25 cellular contexts compared by ENCODE assay signal in the genomic region with DNA sequence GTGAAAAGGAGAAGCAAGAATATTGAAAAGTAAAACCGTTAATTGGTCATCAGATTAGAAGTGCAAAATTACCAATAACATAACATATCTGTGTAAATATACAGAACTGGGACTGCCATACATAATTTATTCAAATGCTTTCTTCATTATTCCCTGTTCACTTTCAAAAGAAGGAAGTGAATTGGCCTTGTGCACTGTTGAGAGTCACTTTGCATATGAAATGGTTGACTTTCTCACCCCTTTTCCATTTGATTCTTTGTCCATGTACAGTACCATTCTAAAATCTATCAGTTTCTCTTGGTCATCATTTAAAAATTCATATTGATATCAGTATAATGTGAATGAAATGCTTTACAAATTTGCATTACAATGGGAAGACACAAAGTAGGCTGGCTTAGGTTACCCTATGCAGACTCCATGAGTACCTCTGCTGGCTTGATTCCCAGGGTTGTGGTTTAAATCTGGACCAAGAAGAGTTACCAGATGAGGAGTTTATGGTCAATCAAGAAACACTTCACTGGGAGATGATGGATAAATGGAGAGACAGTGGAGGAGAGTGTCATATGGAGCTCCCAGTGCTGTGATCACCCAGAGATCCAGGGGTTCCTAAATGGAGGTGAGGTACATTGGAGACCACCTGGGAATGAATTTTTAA.
DNase-seq lines count a peak whose midpoint lies in the region; ATAC-seq and TF ChIP-seq lines count a peak whose summit lies in the region.
"Had no signal": no experiment of that assay in that cellular context is flagged by ENCODE, and none has a peak within 500 bp of the region (broad histone marks: within the 10 kb centered on the region; RNA-seq: fewer than 3 reads in every experiment).

No MANE protein-coding gene starts in this region.

- H3K9me2 ChIP-seq in GM23338 (ENCODE audit: insufficient read depth) (no peaks in the 10 kb centered on the region), PC-3 (replicated peaks; ENCODE audit: low read length) (no peaks in the 10 kb centered on the region), PC-9 (ENCODE audit: insufficient read depth) (no peaks in the 10 kb centered on the region)

- H3K79me2 ChIP-seq in GM23338 (replicated peaks; ENCODE audit: insufficient read depth) (no peaks in the 10 kb centered on the region), PC-3 (ENCODE audit: low read length) (no peaks in the 10 kb centered on the region), PC-9 (ENCODE audit: low read depth) (peaks cover 31% of the 10 kb centered on the region), osteoblast (ENCODE audit: insufficient read depth, low read length) (peaks cover 38% of the 10 kb centered on the region)

- no peaks in the 10 kb centered on the region for H3K36me3 ChIP-seq in GM23338 (ENCODE audit: insufficient read depth)
- H3K36me3 ChIP-seq in PC-3 (ENCODE audit: low read depth, low read length): no peaks in the 10 kb centered on the region
- no peaks in the 10 kb centered on the region for H3K36me3 ChIP-seq in vagina
- H3K36me3 ChIP-seq in PC-9 (ENCODE audit: low read depth): no peaks in the 10 kb centered on the region
- no peaks in the 10 kb centered on the region for H3K36me3 ChIP-seq in osteoblast (ENCODE audit: insufficient read depth, low read length)
- H3K36me3 ChIP-seq in naive thymus-derived CD4-positive, alpha-beta T cell (ENCODE audit: control insufficient read depth in 2 of 3, insufficient read depth in 3 of 3, low read length in 3 of 3): no peaks in the 10 kb centered on the region
- H3K36me3 ChIP-seq: neutrophil had no signal

- H3K27me3 ChIP-seq in GM23338 (ENCODE audit: insufficient read depth) (no peaks in the 10 kb centered on the region), PC-3 (ENCODE audit: low read length) (no peaks in the 10 kb centered on the region), vagina (no peaks in the 10 kb centered on the region), PC-9 (ENCODE audit: insufficient read depth, low read depth) (no peaks in the 10 kb centered on the region), osteoblast (ENCODE audit: insufficient read depth, low read length) (no peaks in the 10 kb centered on the region)
- no peaks in the 10 kb centered on the region for H3K27me3 ChIP-seq in naive thymus-derived CD4-positive, alpha-beta T cell (ENCODE audit: control insufficient read depth in 2 of 2, insufficient read depth in 2 of 2, low read length in 2 of 2)

- TF ChIP-seq POLR2A in vagina (IDR thresholded peaks at IDR 0.05): no peak

- CTCF ChIA-PET in PC-3 (lab: Charles Lee) (no interaction called here), PC-9 (lab: Charles Lee) (no interaction called here)
- CTCF ChIA-PET in naive thymus-derived CD4-positive, alpha-beta T cell (lab: Charles Lee): no interaction called here

- H3K27ac Mint-ChIP-seq in GM23338: no peak overlapping the region
- no peak overlapping the region for H3K27ac Mint-ChIP-seq in naive thymus-derived CD4-positive, alpha-beta T cell
- H3K27ac Mint-ChIP-seq: activated CD4-positive, alpha-beta T cell treated with anti-CD3 and anti-CD28 coated beads, Interleukin-2, amount 10 ng/mL, durations not matched to agents 24 days and 14 days; activated naive CD4-positive, alpha-beta T cell treated with anti-CD3 and anti-CD28 coated beads, Interleukin-2, amount 50 U/mL, for 24 hours; activated T-helper 1 cell treated with anti-CD3 and anti-CD28 coated beads, Interleukin-12 subunit alpha, Interleukin-12 subunit beta, Interleukin-2, Interleukin-4 antibody, amounts not matched to agents 30 ng/mL and 10 ng/mL and 1 ng/mL, durations not matched to agents 14 hours and 24 hours and 36 hours; CD14-positive monocyte; stimulated activated effector memory CD8-positive, alpha-beta T cell treated with anti-CD3 and anti-CD28 coated beads, Interleukin-12 subunit alpha, Interleukin-12 subunit beta, amount 100 ng/mL, for 72 hours had no signal

- H3K4me3 Mint-ChIP-seq in GM23338: no peak overlapping the region
- no peak overlapping the region for H3K4me3 Mint-ChIP-seq in naive thymus-derived CD4-positive, alpha-beta T cell
- H3K4me3 Mint-ChIP-seq: activated CD4-positive, alpha-beta T cell treated with anti-CD3 and anti-CD28 coated beads, Interleukin-2, amount 10 ng/mL, durations not matched to agents 24 days and 14 days; activated naive CD4-positive, alpha-beta T cell treated with anti-CD3 and anti-CD28 coated beads, Interleukin-2, amount 50 U/mL, for 24 hours; activated T-helper 1 cell treated with anti-CD3 and anti-CD28 coated beads, Interleukin-12 subunit alpha, Interleukin-12 subunit beta, Interleukin-2, Interleukin-4 antibody, amounts not matched to agents 30 ng/mL and 10 ng/mL and 1 ng/mL, durations not matched to agents 14 hours and 24 hours and 36 hours; CD14-positive monocyte; stimulated activated effector memory CD8-positive, alpha-beta T cell treated with anti-CD3 and anti-CD28 coated beads, Interleukin-12 subunit alpha, Interleukin-12 subunit beta, amount 100 ng/mL, for 72 hours had no signal

- peak; percentile 59 for DNase-seq in DMS79 (lab: John Stamatoyannopoulos, UW)
- DNase-seq in GM23338 (ENCODE audit: low spot score): no peak
- DNase-seq in PC-3: peak; percentile 25
- DNase-seq in fibroblast of the aortic adventitia (ENCODE audit: low read depth): peak; percentile 52
- no peak for DNase-seq in vagina (ENCODE audit: extremely low spot score in 2 of 2)
- no peak for DNase-seq in PC-9
- DNase-seq in osteoblast (ENCODE audit: insufficient read length, low spot score, missing footprints): no peak
- DNase-seq in naive thymus-derived CD4-positive, alpha-beta T cell: no peak
- DNase-seq: activated CD4-positive, alpha-beta T cell treated with anti-CD3 and anti-CD28 coated beads, Interleukin-2, amount 10 ng/mL, durations not matched to agents 24 days and 14 days; aorta; effector CD8-positive, alpha-beta T cell; GOT3; kidney; NCI-H1436; NCI-H446; small intestine; stimulated activated CD4-positive, alpha-beta T cell treated with anti-CD3 and anti-CD28 coated beads, Interleukin-2, amount 100 ng/mL, for 24 hours; T-helper 2 cell had no signal

- no peaks in the 10 kb centered on the region for H3F3A ChIP-seq in GM23338 (replicated peaks; ENCODE audit: low read depth)
- H3F3A ChIP-seq in PC-3 (ENCODE audit: low read length, unreplicated experiment): no peaks in the 10 kb centered on the region
- H3F3A ChIP-seq in PC-9 (ENCODE audit: insufficient read depth, low read depth): no peaks in the 10 kb centered on the region

- H3K4me1 ChIP-seq in GM23338 (ENCODE audit: insufficient read depth) (peaks cover 10% of the 10 kb centered on the region; the same call in 1 of the 2 replicates), PC-3 (ENCODE audit: insufficient read depth, low read length) (no peaks in the 10 kb centered on the region), vagina (no peaks in the 10 kb centered on the region), PC-9 (replicated peaks; ENCODE audit: insufficient read depth) (no peaks in the 10 kb centered on the region), osteoblast (ENCODE audit: insufficient read depth, low read length) (no peaks in the 10 kb centered on the region)
- no peaks in the 10 kb centered on the region for H3K4me1 ChIP-seq in naive thymus-derived CD4-positive, alpha-beta T cell (ENCODE audit: control insufficient read depth in 2 of 2, insufficient read depth in 2 of 2, low read length in 2 of 2)

- BruUV-seq in PC-3 (replicated peaks; lab: Mats Ljungman, UMichigan): no TSS peak
- BruUV-seq in PC-9 (replicated peaks; lab: Mats Ljungman, UMichigan): no TSS peak

- H2AFZ ChIP-seq in GM23338 (no peak overlapping the region), PC-3 (ENCODE audit: low read length) (no peak overlapping the region), PC-9 (no peak overlapping the region), osteoblast (ENCODE audit: low read length) (no peak overlapping the region)

- POLR2A ChIA-PET in PC-3 (lab: Charles Lee; ENCODE audit: unreplicated experiment): no interaction called here
- POLR2A ChIA-PET in PC-9 (lab: Charles Lee; ENCODE audit: unreplicated experiment): no interaction called here
- POLR2A ChIA-PET in naive thymus-derived CD4-positive, alpha-beta T cell (lab: Charles Lee): no interaction called here

- H3K27me3 Mint-ChIP-seq in GM23338 (ENCODE audit: insufficient read depth, low read depth, poor library complexity): no peaks in the 10 kb centered on the region
- peaks cover 22 to 41% (median 34%) of the 10 kb centered on the region in 5 donors for H3K27me3 Mint-ChIP-seq in naive thymus-derived CD4-positive, alpha-beta T cell

- no peak for ATAC-seq in GM23338
- no peak for ATAC-seq in PC-3
- no peak for ATAC-seq in naive thymus-derived CD4-positive, alpha-beta T cell
- ATAC-seq: esophagus mucosa; stimulated activated effector memory CD8-positive, alpha-beta T cell treated with anti-CD3 and anti-CD28 coated beads, Interleukin-12 subunit alpha, Interleukin-12 subunit beta, amount 100 ng/mL, for 72 hours had no signal

- no peaks in the 10 kb centered on the region for H3K9me3 ChIP-seq in PC-3 (ENCODE audit: low read length)
- no peaks in the 10 kb centered on the region for H3K9me3 ChIP-seq in vagina
- no peaks in the 10 kb centered on the region for H3K9me3 ChIP-seq in PC-9 (ENCODE audit: insufficient read depth, low read depth)
- no peaks in the 10 kb centered on the region for H3K9me3 ChIP-seq in osteoblast (ENCODE audit: low read depth, low read length)
- no peaks in the 10 kb centered on the region for H3K9me3 ChIP-seq in naive thymus-derived CD4-positive, alpha-beta T cell (ENCODE audit: control insufficient read depth in 2 of 3, low read length in 3 of 3)
- H3K9me3 ChIP-seq: neutrophil had no signal

- TF ChIP-seq CTCF in GM23338 (conservative IDR thresholded peaks at IDR 0.05; ENCODE audit: low read depth in 2 of 2): no peak
- TF ChIP-seq CTCF in PC-3 (conservative IDR thresholded peaks at IDR 0.05; ENCODE audit: low read depth, low read length): no peak
- TF ChIP-seq CTCF in fibroblast of the aortic adventitia (IDR thresholded peaks at IDR 0.05; ENCODE audit: insufficient read depth, low read length): no peak
- no peak for TF ChIP-seq CTCF in vagina (IDR thresholded peaks at IDR 0.05)
- TF ChIP-seq CTCF in PC-9 (conservative IDR thresholded peaks at IDR 0.05): no peak
- TF ChIP-seq CTCF in osteoblast (IDR thresholded peaks at IDR 0.05; ENCODE audit: extremely low read depth, low read depth, low read length): no peak

- H3K9ac ChIP-seq in PC-3 (ENCODE audit: low read length): no peak overlapping the region

- H4K20me1 ChIP-seq in GM23338 (replicated peaks; ENCODE audit: insufficient read depth): no peaks in the 10 kb centered on the region; the same call in 1 of the 2 replicates
- H4K20me1 ChIP-seq in PC-3 (ENCODE audit: low read length): no peaks in the 10 kb centered on the region
- peaks cover 8% of the 10 kb centered on the region; the same call in 1 of the 2 replicates for H4K20me1 ChIP-seq in PC-9 (ENCODE audit: insufficient read depth)
- H4K20me1 ChIP-seq in osteoblast (ENCODE audit: insufficient read depth, low read length): peaks cover 3% of the 10 kb centered on the region

- H3K4me3 ChIP-seq in GM23338 (no peak overlapping the region), PC-3 (ENCODE audit: low read length) (no peak overlapping the region), fibroblast of the aortic adventitia (ENCODE audit: low read depth, low read length) (no peak overlapping the region), vagina (no peak overlapping the region), PC-9 (no peak overlapping the region), osteoblast (ENCODE audit: insufficient read depth, low read length) (no peak overlapping the region)
- H3K4me3 ChIP-seq in naive thymus-derived CD4-positive, alpha-beta T cell (ENCODE audit: low read length): no peak overlapping the region

- H3K27ac ChIP-seq in GM23338 (ENCODE audit: low read depth) (no peak overlapping the region), PC-3 (ENCODE audit: low read length) (no peak overlapping the region), vagina (no peak overlapping the region), PC-9 (no peak overlapping the region), osteoblast (ENCODE audit: low read depth, low read length) (no peak overlapping the region)
- H3K27ac ChIP-seq in naive thymus-derived CD4-positive, alpha-beta T cell (ENCODE audit: low read depth, low read length): no peak overlapping the region
- H3K27ac ChIP-seq: neutrophil, VCaP had no signal

- H3K36me3 Mint-ChIP-seq in GM23338 (ENCODE audit: low read depth): no peaks in the 10 kb centered on the region
- H3K36me3 Mint-ChIP-seq in naive thymus-derived CD4-positive, alpha-beta T cell: no peaks in the 10 kb centered on the region
- H3K36me3 Mint-ChIP-seq: activated naive CD4-positive, alpha-beta T cell treated with anti-CD3 and anti-CD28 coated beads, Interleukin-2, amount 50 U/mL, for 24 hours; CD14-positive monocyte; stimulated activated effector memory CD8-positive, alpha-beta T cell treated with anti-CD3 and anti-CD28 coated beads, Interleukin-12 subunit alpha, Interleukin-12 subunit beta, amount 100 ng/mL, for 72 hours had no signal

- H3K9me3 Mint-ChIP-seq in GM23338: no peaks in the 10 kb centered on the region
- no peaks in the 10 kb centered on the region for H3K9me3 Mint-ChIP-seq in naive thymus-derived CD4-positive, alpha-beta T cell
- H3K9me3 Mint-ChIP-seq: activated CD4-positive, alpha-beta T cell treated with anti-CD3 and anti-CD28 coated beads, Interleukin-2, amount 10 ng/mL, durations not matched to agents 24 days and 14 days; activated naive CD4-positive, alpha-beta T cell treated with anti-CD3 and anti-CD28 coated beads, Interleukin-2, amount 50 U/mL, for 24 hours; activated T-helper 1 cell treated with anti-CD3 and anti-CD28 coated beads, Interleukin-12 subunit alpha, Interleukin-12 subunit beta, Interleukin-2, Interleukin-4 antibody, amounts not matched to agents 30 ng/mL and 10 ng/mL and 1 ng/mL, durations not matched to agents 14 hours and 24 hours and 36 hours; stimulated activated effector memory CD8-positive, alpha-beta T cell treated with anti-CD3 and anti-CD28 coated beads, Interleukin-12 subunit alpha, Interleukin-12 subunit beta, amount 100 ng/mL, for 72 hours had no signal

- H3K4me1 Mint-ChIP-seq in GM23338: peaks cover 28% of the 10 kb centered on the region
- no peaks in the 10 kb centered on the region for H3K4me1 Mint-ChIP-seq in naive thymus-derived CD4-positive, alpha-beta T cell
- H3K4me1 Mint-ChIP-seq: activated CD4-positive, alpha-beta T cell treated with anti-CD3 and anti-CD28 coated beads, Interleukin-2, amount 10 ng/mL, durations not matched to agents 24 days and 14 days; activated naive CD4-positive, alpha-beta T cell treated with anti-CD3 and anti-CD28 coated beads, Interleukin-2, amount 50 U/mL, for 24 hours; CD14-positive monocyte; stimulated activated effector memory CD8-positive, alpha-beta T cell treated with anti-CD3 and anti-CD28 coated beads, Interleukin-12 subunit alpha, Interleukin-12 subunit beta, amount 100 ng/mL, for 72 hours had no signal

- intact Hi-C loops in PC-3 (cut with micrococcal nuclease) (no loop called here), vagina (cut with DNase I) (no loop called here), PC-9 (cut with micrococcal nuclease; ENCODE audit: unreplicated experiment) (no loop called here)
- intact Hi-C loops in naive thymus-derived CD4-positive, alpha-beta T cell (cut with micrococcal nuclease): no loop called here

- H3K4me2 ChIP-seq in GM23338 (0 out of 2 replicates have a peak overlapping the region, but pooled peaks have one; percentile 1), PC-3 (ENCODE audit: low read length) (no peak overlapping the region), PC-9 (no peak overlapping the region), osteoblast (ENCODE audit: insufficient read depth, low read length) (no peak overlapping the region)

Comparison
In these comparisons a context has a peak if more than half of its experiments do, and no peak if none do; other contexts are left out.
1. DNase-seq: peak in DMS79 (single experiment), PC-3 (single experiment) and fibroblast of the aortic adventitia (single experiment); none in GM23338 (single experiment), vagina (0 of 2), PC-9 (0 of 2), osteoblast (single experiment) and naive thymus-derived CD4-positive, alpha-beta T cell (0 of 9).